ENCODE assay signal across 8 cellular contexts in genomic region chr5:136053336-136054121, GRCh38. TPM values are rescaled to one million over a fixed set of nuclear protein-coding genes. Genes with fewer than 3 reads are reported as not detected.
A peak's percentile ranks its signal among the peaks of the same experiment; 100 is the strongest.
DNase-seq lines count a peak whose midpoint lies in the region; ATAC-seq and TF ChIP-seq lines count a peak whose summit lies in the region.

No MANE protein-coding gene starts in this region.

- 49% methylated on average over 6 of the region's 6 CpGs for WGBS in suprapubic skin

- in situ Hi-C loops in astrocyte of the cerebellum (cut with HindIII; ENCODE audit: low sequenced_read_pairs) = no loop called here

- no peaks in the 10 kb centered on the region for H3K9me3 ChIP-seq in suprapubic skin

- TF ChIP-seq CTCF in astrocyte of the cerebellum (IDR thresholded peaks at IDR 0.05; ENCODE audit: low read depth, low read length, missing control alignments) = no peak
- no peak for TF ChIP-seq CTCF in suprapubic skin (IDR thresholded peaks at IDR 0.05)
- no peak for TF ChIP-seq CTCF in omental fat pad (IDR thresholded peaks at IDR 0.05)

- no peak for ATAC-seq in omental fat pad (ENCODE audit: low FRiP score)

- TF ChIP-seq POLR2A in suprapubic skin (IDR thresholded peaks at IDR 0.05) = no peak

- peak overlapping the region; percentile 75 for H3K27ac ChIP-seq in suprapubic skin

- H3K4me3 ChIP-seq in astrocyte of the cerebellum (ENCODE audit: low read depth, low read length) (no peak overlapping the region), suprapubic skin (no peak overlapping the region)

- no peaks in the 10 kb centered on the region for H3K27me3 ChIP-seq in suprapubic skin

- TF ChIP-seq EP300 in suprapubic skin (IDR thresholded peaks at IDR 0.05) = no peak

- H3K36me3 ChIP-seq in suprapubic skin = peaks cover 43% of the 10 kb centered on the region

- peak; percentile 77 for DNase-seq in HS-27A (ENCODE audit: low read depth)
- peak; percentile 56 for DNase-seq in astrocyte of the cerebellum (ENCODE audit: low read depth)
- peak; percentile 98 for DNase-seq in iris pigment epithelial cell (ENCODE audit: low read depth)
- peak in 1 of 2 donors; percentile 82 for DNase-seq in suprapubic skin (ENCODE audit: low spot score in 2 of 2)
- DNase-seq in pons (ENCODE audit: low spot score) = no peak
- no peak for DNase-seq in T-helper 9 cell
- no peak for DNase-seq in omental fat pad (ENCODE audit: low spot score)
- DNase-seq in NOMO-1 treated with DMSO at 0.1 percent for 48 hours (lab: John Stamatoyannopoulos, UW; ENCODE audit: unreplicated experiment) = no peak

- peaks cover 20% of the 10 kb centered on the region for H3K4me1 ChIP-seq in suprapubic skin

RNA-seq across cellular contexts. Expression of gene TGFBI, which starts 24.7 kb away (rescaled TPM):
- total RNA-seq in suprapubic skin (100 to 1,000 TPM; 300 to 719 (median 389) TPM), omental fat pad (100 to 1,000 TPM; 117 to 338 (median 180) TPM)

Comparison
In these comparisons a context has a peak if more than half of its experiments do, and no peak if none do; other contexts are left out.
1. DNase-seq: peak in HS-27A (single experiment), astrocyte of the cerebellum (single experiment) and iris pigment epithelial cell (single experiment); none in pons (single experiment), T-helper 9 cell (single experiment), omental fat pad (single experiment) and NOMO-1 treated with DMSO at 0.1 percent for 48 hours (single experiment).